Comparison of ENCODE assay signal across 9 cellular contexts in genomic region chr2:74503506-74504475, GRCh38. TPM values are rescaled to one million over a fixed set of nuclear protein-coding genes. Genes with fewer than 3 reads are reported as not detected.
A peak's percentile ranks its signal among the peaks of the same experiment; 100 is the strongest.
DNase-seq lines count a peak whose midpoint lies in the region; ATAC-seq and TF ChIP-seq lines count a peak whose summit lies in the region.
"Had no signal": no experiment of that assay in that cellular context is flagged by ENCODE, and none has a peak within 500 bp of the region (broad histone marks: within the 10 kb centered on the region; RNA-seq: fewer than 3 reads in every experiment).

No MANE protein-coding gene starts in this region.

- H3K4me1 Mint-ChIP-seq in activated CD8-positive, alpha-beta memory T cell treated with anti-CD3 and anti-CD28 coated beads, Interleukin-2, amount 10 ng/mL, durations not matched to agents 7 days and 5 days, result peaks cover 57% of the 10 kb centered on the region
- H3K4me1 Mint-ChIP-seq in memory B cell, result peaks cover 33% of the 10 kb centered on the region

- H3K4me3 ChIP-seq in brain microvascular endothelial cell (ENCODE audit: low read depth, low read length) (peak overlapping the region; percentile 68), tibial artery (peak overlapping the region; percentile 43 to 61)

- TF ChIP-seq CTCF in brain microvascular endothelial cell (IDR thresholded peaks at IDR 0.05; ENCODE audit: low read depth, low read length, missing control alignments) (no peak), tibial artery (IDR thresholded peaks at IDR 0.05) (no peak)

- H3K27ac Mint-ChIP-seq in activated CD8-positive, alpha-beta memory T cell treated with anti-CD3 and anti-CD28 coated beads, Interleukin-2, amount 10 ng/mL, durations not matched to agents 7 days and 5 days, result peak overlapping the region; percentile 63
- peak overlapping the region; percentile 49 for H3K27ac Mint-ChIP-seq in memory B cell

- H3K9me3 Mint-ChIP-seq in activated CD8-positive, alpha-beta memory T cell treated with anti-CD3 and anti-CD28 coated beads, Interleukin-2, amount 10 ng/mL, durations not matched to agents 7 days and 5 days (ENCODE audit: low read depth), result no peaks in the 10 kb centered on the region
- no peaks in the 10 kb centered on the region for H3K9me3 Mint-ChIP-seq in memory B cell

- in situ Hi-C loops in brain microvascular endothelial cell (cut with HindIII; ENCODE audit: low pct_ligation_motif_present, low sequenced_read_pairs), result no loop called here

- intact Hi-C loops in tibial artery (cut with DNase I; ENCODE audit: low total_unique reads), result no loop called here

- DNase-seq in activated CD8-positive, alpha-beta memory T cell treated with anti-CD3 and anti-CD28 coated beads, Interleukin-2, amount 10 ng/mL, durations not matched to agents 7 days and 5 days, result no peak
- DNase-seq in activated CD8-positive, alpha-beta memory T cell treated with anti-CD3 and anti-CD28 coated beads, Interleukin-2, amount 50 U/mL, for 4 hours, result no peak
- no peak for DNase-seq in brain microvascular endothelial cell
- DNase-seq in memory B cell (ENCODE audit: low spot score in 2 of 2), result no peak
- no peak for DNase-seq in tibial artery
- DNase-seq in NCI-H1105 (lab: John Stamatoyannopoulos, UW), result no peak
- DNase-seq in stimulated activated CD4-positive, alpha-beta T cell treated with anti-CD3 and anti-CD28 coated beads, Interleukin-4, amount 100 ng/mL, for 24 hours, result no peak

- H3K36me3 ChIP-seq in brain microvascular endothelial cell (replicated peaks), result peaks cover 8% of the 10 kb centered on the region
- peaks cover 13 to 24% (median 13%) of the 10 kb centered on the region in 3 donors for H3K36me3 ChIP-seq in tibial artery

- H3K4me1 ChIP-seq in tibial artery, result peaks cover 0 to 55% (median 41%) of the 10 kb centered on the region in 4 donors

- peaks cover 14% of the 10 kb centered on the region for H3K27me3 ChIP-seq in brain microvascular endothelial cell (replicated peaks)
- H3K27me3 ChIP-seq in tibial artery, result peaks cover 0 to 52% of the 10 kb centered on the region in 2 donors

- H3K9me3 ChIP-seq in tibial artery, result no peaks in the 10 kb centered on the region

- peaks cover 10% of the 10 kb centered on the region for H3K36me3 Mint-ChIP-seq in activated CD8-positive, alpha-beta memory T cell treated with anti-CD3 and anti-CD28 coated beads, Interleukin-2, amount 10 ng/mL, durations not matched to agents 7 days and 5 days
- H3K36me3 Mint-ChIP-seq in memory B cell, result peaks cover 20% of the 10 kb centered on the region

- H3K27ac ChIP-seq in brain microvascular endothelial cell (peak overlapping the region; percentile 72), tibial artery (peak overlapping the region; percentile 24 to 43)

- peak overlapping the region; percentile 77 for H3K4me3 Mint-ChIP-seq in activated CD8-positive, alpha-beta memory T cell treated with anti-CD3 and anti-CD28 coated beads, Interleukin-2, amount 10 ng/mL, durations not matched to agents 7 days and 5 days
- H3K4me3 Mint-ChIP-seq in memory B cell, result peak overlapping the region; percentile 72

- CTCF ChIA-PET in activated CD8-positive, alpha-beta memory T cell treated with anti-CD3 and anti-CD28 coated beads, Interleukin-2, amount 10 ng/mL, durations not matched to agents 7 days and 5 days (lab: Charles Lee), result interaction anchor here (0.9 to 6.9 kb wide), 17 partner anchors 10 to 354 kb away, joined by 3 to 39 read pairs (median 4); partner anchors contain the start of genes AUP1, CCDC142, DQX1 and HTRA2

- peaks cover 37% of the 10 kb centered on the region for H3K27me3 Mint-ChIP-seq in activated CD8-positive, alpha-beta memory T cell treated with anti-CD3 and anti-CD28 coated beads, Interleukin-2, amount 10 ng/mL, durations not matched to agents 7 days and 5 days
- peaks cover 19% of the 10 kb centered on the region for H3K27me3 Mint-ChIP-seq in memory B cell

- ATAC-seq in activated CD8-positive, alpha-beta memory T cell treated with anti-CD3 and anti-CD28 coated beads, Interleukin-2, amount 10 ng/mL, durations not matched to agents 7 days and 5 days, result no peak
- ATAC-seq in memory B cell (ENCODE audit: low read depth), result no peak
- no peak for ATAC-seq in HG03139 (IDR thresholded peaks at IDR 0.05; ENCODE audit: unreplicated experiment)

RNA-seq across cellular contexts. Expression of gene PCGF1, which starts 3.7 kb away (rescaled TPM):
- total RNA-seq in activated CD8-positive, alpha-beta memory T cell treated with anti-CD3 and anti-CD28 coated beads, Interleukin-2, amount 10 ng/mL, durations not matched to agents 7 days and 5 days, result 10 to 100 TPM; 15.5 to 34.0 TPM

RNA-seq across cellular contexts. Expression of gene LBX2, which starts 4.4 kb away (rescaled TPM):
- total RNA-seq in activated CD8-positive, alpha-beta memory T cell treated with anti-CD3 and anti-CD28 coated beads, Interleukin-2, amount 10 ng/mL, durations not matched to agents 7 days and 5 days, result 1 to 10 TPM; 1.3 to 2.4 TPM

RNA-seq across cellular contexts. Expression of gene TLX2, which starts 10.5 kb away (rescaled TPM):
- total RNA-seq in activated CD8-positive, alpha-beta memory T cell treated with anti-CD3 and anti-CD28 coated beads, Interleukin-2, amount 10 ng/mL, durations not matched to agents 7 days and 5 days, result 1 to 10 TPM in 1 of 2 experiments, under 1 TPM in 1; 0.82 to 1.3 TPM
- total RNA-seq: lung microvascular endothelial cell had no signal

RNA-seq across cellular contexts. Expression of gene TTC31, which starts 20.9 kb away (rescaled TPM):
- 10 to 100 TPM; 39.4 to 48.8 TPM for total RNA-seq in activated CD8-positive, alpha-beta memory T cell treated with anti-CD3 and anti-CD28 coated beads, Interleukin-2, amount 10 ng/mL, durations not matched to agents 7 days and 5 days

RNA-seq across cellular contexts. Expression of gene CCDC142, which starts 21.0 kb away (rescaled TPM):
- 10 to 100 TPM; 26.5 to 29.5 TPM for total RNA-seq in activated CD8-positive, alpha-beta memory T cell treated with anti-CD3 and anti-CD28 coated beads, Interleukin-2, amount 10 ng/mL, durations not matched to agents 7 days and 5 days
